ENCODE assay signal across 1 cellular context in the genomic region with DNA sequence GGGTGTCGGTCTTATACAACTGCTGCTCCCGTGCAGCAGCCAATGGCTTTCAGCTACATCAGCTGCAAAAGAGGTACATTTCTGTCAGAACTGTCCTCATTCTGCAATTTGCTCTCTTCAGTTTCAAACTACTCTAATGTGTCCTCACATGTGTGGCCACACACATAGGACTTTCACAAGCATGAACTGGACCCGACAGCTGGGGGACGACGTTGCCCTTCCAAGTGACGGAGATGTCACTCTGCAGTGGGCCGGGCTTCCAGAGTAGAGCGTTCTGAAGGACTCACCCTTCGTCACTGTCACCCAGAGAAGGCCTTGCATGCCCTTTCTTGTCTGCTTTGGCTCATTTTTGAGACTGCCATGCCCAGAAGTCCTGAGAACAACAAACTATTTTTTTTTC.
TF ChIP-seq lines count a peak whose summit lies in the region.

No MANE protein-coding gene starts in this region.

TF ChIP-seq in H1, 55 proteins besides CTCF, POLR2A, EP300 and RAD21 (continued from another document):
- no peak for TF ChIP-seq CHD7 (IDR thresholded peaks at IDR 0.05; ENCODE audit: insufficient replicate concordance, low read length)
- no peak for TF ChIP-seq YY1 (IDR thresholded peaks at IDR 0.05; ENCODE audit: low read depth, low read length)
- no peak for TF ChIP-seq HDAC6 (IDR thresholded peaks at IDR 0.05; ENCODE audit: low read depth, low read length)
- TF ChIP-seq, protein P1, sequence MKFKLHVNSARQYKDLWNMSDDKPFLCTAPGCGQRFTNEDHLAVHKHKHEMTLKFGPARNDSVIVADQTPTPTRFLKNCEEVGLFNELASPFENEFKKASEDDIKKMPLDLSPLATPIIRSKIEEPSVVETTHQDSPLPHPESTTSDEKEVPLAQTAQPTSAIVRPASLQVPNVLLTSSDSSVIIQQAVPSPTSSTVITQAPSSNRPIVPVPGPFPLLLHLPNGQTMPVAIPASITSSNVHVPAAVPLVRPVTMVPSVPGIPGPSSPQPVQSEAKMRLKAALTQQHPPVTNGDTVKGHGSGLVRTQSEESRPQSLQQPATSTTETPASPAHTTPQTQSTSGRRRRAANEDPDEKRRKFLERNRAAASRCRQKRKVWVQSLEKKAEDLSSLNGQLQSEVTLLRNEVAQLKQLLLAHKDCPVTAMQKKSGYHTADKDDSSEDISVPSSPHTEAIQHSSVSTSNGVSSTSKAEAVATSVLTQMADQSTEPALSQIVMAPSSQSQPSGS (IDR thresholded peaks at IDR 0.05; ENCODE audit: low read length): no peak
- no peak for TF ChIP-seq POLR2AphosphoS5 (IDR thresholded peaks at IDR 0.05; ENCODE audit: low read depth, low read length)
- TF ChIP-seq CHD2 (IDR thresholded peaks at IDR 0.05; ENCODE audit: low read length): no peak
- TF ChIP-seq CEBPB (IDR thresholded peaks at IDR 0.05; ENCODE audit: low read depth, low read length): no peak
